17 cellular contexts compared by ENCODE assay signal in genomic region chr9:68719847-68720246, GRCh38. TPM values are rescaled to one million over a fixed set of nuclear protein-coding genes. Genes with fewer than 3 reads are reported as not detected.
DNase-seq lines count a peak whose midpoint lies in the region; ATAC-seq, FAIRE-seq and TF ChIP-seq lines count a peak whose summit lies in the region.
"Had no signal": no experiment of that assay in that cellular context is flagged by ENCODE, and none has a peak within 500 bp of the region (broad histone marks: within the 10 kb centered on the region; RNA-seq: fewer than 3 reads in every experiment).

No MANE protein-coding gene starts in this region.

- no peak overlapping the region for H2BK15ac ChIP-seq in mesendoderm (replicated peaks; ENCODE audit: low read depth)

- H2BK5ac ChIP-seq in mesendoderm (ENCODE audit: low read length): no peak overlapping the region

- H3K27ac ChIP-seq in K562 (ENCODE audit: extremely low read depth, low read depth, low read length) (no peak overlapping the region), mucosa of rectum (ENCODE audit: low read depth in 2 of 2, low read length in 2 of 2) (peak overlapping the region; percentile 5 to 67), transverse colon (peak overlapping the region; percentile 42 to 52 (median 48)), mesendoderm (ENCODE audit: low read depth, low read length) (no peak overlapping the region)
- H3K27ac ChIP-seq: C4-2B had no signal

- no peak overlapping the region for H3K4me3 ChIP-seq in K562
- peak overlapping the region in 1 of 2 donors; percentile 23 for H3K4me3 ChIP-seq in mucosa of rectum (ENCODE audit: low read length in 2 of 2)
- H3K4me3 ChIP-seq in transverse colon: no peak overlapping the region
- no peak overlapping the region for H3K4me3 ChIP-seq in mesendoderm (ENCODE audit: low read length)

- H3K27me3 Mint-ChIP-seq in effector memory CD8-positive, alpha-beta T cell: peaks cover 29 to 30% of the 10 kb centered on the region in 2 donors

- no peak overlapping the region; a peak in 1 of 4 replicates for H3K9ac ChIP-seq in K562 (ENCODE audit: insufficient read depth in 1 of 2, low read depth in 2 of 2, low read length in 2 of 2)
- peak overlapping the region in 1 of 2 donors; percentile 16 for H3K9ac ChIP-seq in mucosa of rectum (ENCODE audit: low read depth in 1 of 2, low read length in 2 of 2)
- H3K9ac ChIP-seq in mesendoderm (ENCODE audit: low read length): no peak overlapping the region

- DNase-seq in K562 (ENCODE audit: extremely low read depth in 1 of 4, low spot score in 3 of 4) (no peak), erythroblast (lab: John Stamatoyannopoulos, UW) (peak; percentile 27 to 63), transverse colon (no peak), HCEC 1CT (no peak), mesendoderm (no peak)
- DNase-seq in effector memory CD8-positive, alpha-beta T cell: no peak
- DNase-seq: ACHN; Caco-2; CD4-positive, alpha-beta T cell; GOT3; H9 had no signal

- peaks cover 39% of the 10 kb centered on the region for H3K79me2 ChIP-seq in K562 (ENCODE audit: control insufficient read depth, insufficient read depth, low read length)
- no peaks in the 10 kb centered on the region for H3K79me2 ChIP-seq in mesendoderm (ENCODE audit: control insufficient read depth, insufficient read depth, low read length)

- 35% methylated on average over 2 of the region's 2 CpGs for WGBS in K562 (ENCODE audit: insufficient coverage, low coverage, missing lambda C conversion rate)
- 8 to 25% methylated on average over 2 of the region's 2 CpGs for WGBS in transverse colon (ENCODE audit: low coverage in 1 of 2), 2 donors
- no CpG with 5 or more reads among the region's 2 CpGs for WGBS in mesendoderm (ENCODE audit: extremely low coverage, insufficient coverage, low lambda C conversion rate)

- intact Hi-C loops in K562 (cut with micrococcal nuclease): no loop called here
- intact Hi-C loops in transverse colon (cut with DNase I; ENCODE audit: low total_unique reads): no loop called here

- no peak overlapping the region for H2BK120ac ChIP-seq in mesendoderm (ENCODE audit: low read depth, low read length)

- H3K9me1 ChIP-seq in K562 (ENCODE audit: control insufficient read depth, insufficient read depth, low read length): no peaks in the 10 kb centered on the region

- no peaks in the 10 kb centered on the region for H3K4me1 Mint-ChIP-seq in effector memory CD8-positive, alpha-beta T cell (ENCODE audit: low read depth in 2 of 2)

- TF ChIP-seq RAD21 in K562 (CRISPR knock-in tag; conservative IDR thresholded peaks at IDR 0.05 in 1 of 2, IDR thresholded peaks at IDR 0.05 in 1 of 2): no peak

- CTCF ChIA-PET in K562 (lab: Yijun Ruan, JAX; ENCODE audit: low intra/inter-chr PET ratio): no interaction called here

- no peak overlapping the region for H3K18ac ChIP-seq in mesendoderm (ENCODE audit: low read length)

- H3K4me2 ChIP-seq in K562 (ENCODE audit: insufficient read depth, low read length) (no peak overlapping the region), mesendoderm (ENCODE audit: low read length) (no peak overlapping the region)

- H3K9me3 ChIP-seq in K562 (replicated peaks; ENCODE audit: control insufficient read depth, insufficient read depth, low read depth, low read length) (no peaks in the 10 kb centered on the region), mucosa of rectum (ENCODE audit: control insufficient read depth in 2 of 2, low read length in 2 of 2) (no peaks in the 10 kb centered on the region), transverse colon (no peaks in the 10 kb centered on the region)
- H3K9me3 ChIP-seq: Caco-2 had no signal

- H3K36me3 ChIP-seq in K562 (ENCODE audit: control insufficient read depth, insufficient read depth, low read length) (no peaks in the 10 kb centered on the region), mucosa of rectum (ENCODE audit: control insufficient read depth in 2 of 2, insufficient read depth in 2 of 2, low read length in 2 of 2) (peaks cover 2 to 3% of the 10 kb centered on the region in 2 donors), transverse colon (no peaks in the 10 kb centered on the region), mesendoderm (ENCODE audit: control insufficient read depth, insufficient read depth, low read length) (no peaks in the 10 kb centered on the region)

- no TSS peak for BruUV-seq in K562 (replicated peaks; lab: Mats Ljungman, UMichigan)

- 0 out of 2 replicates have a peak overlapping the region, but pooled peaks have one; percentile 24 for H2AFZ ChIP-seq in K562 (ENCODE audit: low read depth, low read length)

- TF ChIP-seq POLR2A in K562 (conservative IDR thresholded peaks at IDR 0.05): no peak
- TF ChIP-seq POLR2A in erythroblast (IDR thresholded peaks at IDR 0.05; ENCODE audit: low read length): no peak
- TF ChIP-seq POLR2A in transverse colon (IDR thresholded peaks at IDR 0.05): no peak

- in situ Hi-C loops in K562 (cut with MboI): no loop called here
- in situ Hi-C loops in transverse colon (cut with MboI; ENCODE audit: low pct_ligation_motif_present in 1 of 4, low pct_unique_long_range_greater_than_20kb in 1 of 4, low sequenced_read_pairs in 3 of 4): loop anchor here in 2 of 4 donors (25.0 kb wide), 2 partner anchors 117 to 267 kb away; no protein-coding TSS in a partner anchor

- H4K8ac ChIP-seq in mesendoderm (ENCODE audit: low read depth, low read length): no peak overlapping the region

- no peak overlapping the region for H3K4me3 Mint-ChIP-seq in effector memory CD8-positive, alpha-beta T cell
- H3K4me3 Mint-ChIP-seq: CD4-positive, alpha-beta T cell; H9 had no signal

- H3K4ac ChIP-seq in mesendoderm (ENCODE audit: low read depth, low read length): no peak overlapping the region

- H3K4me1 ChIP-seq in K562 (replicated peaks in 1 of 2; ENCODE audit: control insufficient read depth in 2 of 2, insufficient read depth in 2 of 2, low read length in 2 of 2): peaks cover 8 to 29% of the 10 kb centered on the region in 2 experiments; a peak in 4 of 5 replicates
- H3K4me1 ChIP-seq in mucosa of rectum (ENCODE audit: control insufficient read depth in 2 of 2, insufficient read depth in 2 of 2, low read length in 2 of 2): peaks cover 2 to 29% of the 10 kb centered on the region in 2 donors
- H3K4me1 ChIP-seq in transverse colon: peaks cover 6 to 41% (median 25%) of the 10 kb centered on the region in 4 donors
- no peaks in the 10 kb centered on the region for H3K4me1 ChIP-seq in mesendoderm (ENCODE audit: control insufficient read depth, low read depth, low read length)
- H3K4me1 ChIP-seq: Caco-2 had no signal

- H3K9me3 Mint-ChIP-seq in effector memory CD8-positive, alpha-beta T cell: no peaks in the 10 kb centered on the region
- H3K9me3 Mint-ChIP-seq: CD4-positive, alpha-beta T cell had no signal

- peak; percentile 21; the same call in 2 of the 3 replicates for ATAC-seq in K562
- no peak for ATAC-seq in effector memory CD8-positive, alpha-beta T cell (replicated peaks)

- no peaks in the 10 kb centered on the region for H3K79me1 ChIP-seq in mesendoderm (ENCODE audit: low read length)

- no peak overlapping the region for H3K56ac ChIP-seq in mesendoderm (ENCODE audit: low read length)

- H3K27ac Mint-ChIP-seq in effector memory CD8-positive, alpha-beta T cell: no peak overlapping the region
- H3K27ac Mint-ChIP-seq: CD4-positive, alpha-beta T cell; H9 had no signal

- no peaks in the 10 kb centered on the region for H3K36me3 Mint-ChIP-seq in effector memory CD8-positive, alpha-beta T cell (ENCODE audit: insufficient read depth)

- H3K27me3 ChIP-seq in K562 (ENCODE audit: control insufficient read depth in 2 of 2, insufficient read depth in 2 of 2, low read length in 2 of 2) (no peaks in the 10 kb centered on the region), mucosa of rectum (ENCODE audit: control insufficient read depth in 2 of 2, insufficient read depth in 2 of 2, low read length in 2 of 2) (no peaks in the 10 kb centered on the region), transverse colon (no peaks in the 10 kb centered on the region), mesendoderm (ENCODE audit: insufficient read depth, low read length, poor library complexity) (no peaks in the 10 kb centered on the region)

- no peak overlapping the region for H2AK5ac ChIP-seq in mesendoderm (ENCODE audit: low read length)

- TF ChIP-seq EP300 in K562 (IDR thresholded peaks at IDR 0.05; ENCODE audit: low read length) (no peak), transverse colon (IDR thresholded peaks at IDR 0.05; ENCODE audit: low read depth) (no peak)

- FAIRE-seq in K562 (lab: Jason Lieb, UNC): no peak
- FAIRE-seq: A204.1, D721Med, G401.6 had no signal

- H4K5ac ChIP-seq in mesendoderm (ENCODE audit: low read length): no peak overlapping the region

- no peaks in the 10 kb centered on the region for H4K20me1 ChIP-seq in K562 (replicated peaks; ENCODE audit: control insufficient read depth, insufficient read depth, low read length)

- TF ChIP-seq CTCF in K562 (IDR thresholded peaks at IDR 0.05 in 2 of 3, conservative IDR thresholded peaks at IDR 0.05 in 1 of 3; ENCODE audit: insufficient read depth in 2 of 3, low read depth in 1 of 3, low read length in 3 of 3) (no peak), transverse colon (IDR thresholded peaks at IDR 0.05) (no peak)

- H3K23ac ChIP-seq in mesendoderm (ENCODE audit: low read length): no peak overlapping the region

- POLR2A ChIA-PET in K562 (lab: Yijun Ruan, JAX): interaction anchor here (0.7 to 1.4 kb wide), 3 partner anchors 10 to 15 kb away, joined by 3 to 4 read pairs (median 4); partner anchors contain the start of gene PIP5K1B

TF ChIP-seq in K562, 482 proteins besides CTCF, POLR2A, EP300 and RAD21 (continues in another document):
- no peak for TF ChIP-seq HNRNPK (IDR thresholded peaks at IDR 0.05; ENCODE audit: low read depth, low read length, poor library complexity, severe bottlenecking)

RNA-seq across cellular contexts. Expression of gene PIP5K1B, which starts 14.8 kb away (rescaled TPM):
- 11.7 and 37.8 TPM in 2 replicates for total RNA-seq in K562 (2011; cell fraction: chromatin; rRNA removed; ENCODE audit: low replicate concordance)
- total RNA-seq in K562 (2011; cell fraction: nucleolus; rRNA removed): 11.6 and 11.7 TPM in 2 replicates
- 19.9 and 36.8 TPM in 2 replicates for total RNA-seq in K562 (2011; cell fraction: nucleoplasm; rRNA removed)
- 3.8 and 3.9 TPM in 2 replicates for total RNA-seq in K562 (2014; rRNA removed)
- 7.4 and 8.8 TPM in 2 replicates for total RNA-seq in K562 (2014; rRNA removed; fragmentation: Illumina TruSeq; extraction: Trizol)
- 7.4 and 7.5 TPM in 2 replicates for total RNA-seq in K562 (2015; rRNA removed; fragmentation: Illumina TruSeq; extraction: Trizol)
- total RNA-seq in K562 (2021): 9.6 and 10.4 TPM in 2 replicates
- 6.5 and 7.8 TPM in 2 replicates for polyA plus RNA-seq in K562 (2011; rRNA removed)
- polyA plus RNA-seq in K562 (2011; cell fraction: cytosol; rRNA removed): 2.5 and 4.5 TPM in 2 replicates
- 5.7 and 7.2 TPM in 2 replicates for polyA plus RNA-seq in K562 (2011; cell fraction: nucleus; rRNA removed)
- 9.2 and 13.5 TPM in 2 replicates for polyA plus RNA-seq in K562 (2012)
- 10.6 and 12.9 TPM in 2 replicates for polyA plus RNA-seq in K562 (2014; fragmentation: Illumina TruSeq; extraction: Trizol)
- 1 to 10 TPM; 3.1 to 6.3 TPM for polyA plus RNA-seq in K562 (2014; fragmentation: Nextera tagmentation; extraction: Ambion mirVana)
- 4.9 and 5.0 TPM in 2 replicates for polyA plus RNA-seq in K562 (2014; rRNA removed)
- 12.3 and 14.2 TPM in 2 replicates for polyA minus RNA-seq in K562 (2011; rRNA and poly(A)+ RNA removed)
- polyA minus RNA-seq in K562 (2011; cell fraction: cytosol; rRNA and poly(A)+ RNA removed): 4.3 and 6.3 TPM in 2 replicates
- 12.3 and 27.8 TPM in 2 replicates for polyA minus RNA-seq in K562 (2011; cell fraction: nucleus; rRNA and poly(A)+ RNA removed)
- 100 to 1,000 TPM in 1 of 4 donors, 10 to 100 TPM in 3; 45.6 to 104 (median 76.0) TPM for total RNA-seq in transverse colon
- 1.5 TPM for polyA plus RNA-seq in mesendoderm (2013, experiment 1 of 2)
- polyA plus RNA-seq in mesendoderm (2013, experiment 2 of 2): 1.5 TPM
- total RNA-seq: CD4-positive, alpha-beta T cell had no signal
- polyA plus RNA-seq: BJ had no signal

Comparison
In these comparisons a context has a peak if more than half of its experiments do, and no peak if none do; other contexts are left out.
1. DNase-seq: peak in erythroblast (2 of 2); none in K562 (0 of 4), transverse colon (single experiment), HCEC 1CT (single experiment), mesendoderm (single experiment) and effector memory CD8-positive, alpha-beta T cell (0 of 3).
2. H3K27ac ChIP-seq: peak in mucosa of rectum (2 of 2) and transverse colon (4 of 4); none in K562 (single experiment) and mesendoderm (single experiment).